In the genomic region with DNA sequence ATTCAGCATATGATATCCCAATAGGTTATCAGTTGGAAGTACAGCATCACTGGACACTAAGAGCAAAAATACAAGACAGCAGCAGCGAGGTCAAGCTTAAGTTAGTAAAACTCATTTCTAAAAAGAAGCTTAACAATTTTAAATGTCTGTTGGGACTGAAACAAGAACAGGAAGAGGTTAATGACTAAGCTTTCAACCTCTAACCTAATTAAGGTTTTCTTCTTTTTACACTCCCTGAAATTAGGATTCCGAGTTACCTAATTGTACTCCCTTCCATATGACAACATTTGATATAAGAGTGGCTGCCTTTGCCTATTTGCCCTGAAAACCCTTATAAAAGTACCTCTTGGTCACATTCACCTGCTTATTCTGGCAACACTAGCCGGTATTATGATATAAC, we compare ENCODE assay signal across 9 cellular contexts. TPM values are rescaled to one million over a fixed set of nuclear protein-coding genes. Genes with fewer than 3 reads are reported as not detected.
DNase-seq lines count a peak whose midpoint lies in the region; ATAC-seq and TF ChIP-seq lines count a peak whose summit lies in the region.
"Had no signal": no experiment of that assay in that cellular context is flagged by ENCODE, and none has a peak within 500 bp of the region (broad histone marks: within the 10 kb centered on the region; RNA-seq: fewer than 3 reads in every experiment).

No MANE protein-coding gene starts in this region.

- no peaks in the 10 kb centered on the region for H3K27me3 Mint-ChIP-seq in activated naive CD4-positive, alpha-beta T cell treated with anti-CD3 and anti-CD28 coated beads, Interleukin-2, amount 10 ng/mL, durations not matched to agents 7 days and 5 days
- no peaks in the 10 kb centered on the region for H3K27me3 Mint-ChIP-seq in stimulated activated naive CD8-positive, alpha-beta T cell treated with anti-CD3 and anti-CD28 coated beads, Interleukin-15, amount 100 ng/mL, for 72 hours

- no peak for ATAC-seq in stimulated activated naive CD8-positive, alpha-beta T cell treated with anti-CD3 and anti-CD28 coated beads, Interleukin-15, amount 100 ng/mL, for 72 hours
- ATAC-seq in HG02870 (IDR thresholded peaks at IDR 0.05; ENCODE audit: unreplicated experiment) (no peak), HG03139 (IDR thresholded peaks at IDR 0.05; ENCODE audit: unreplicated experiment) (no peak)

- peaks cover 69% of the 10 kb centered on the region for H3K4me1 Mint-ChIP-seq in activated naive CD4-positive, alpha-beta T cell treated with anti-CD3 and anti-CD28 coated beads, Interleukin-2, amount 10 ng/mL, durations not matched to agents 7 days and 5 days
- H3K4me1 Mint-ChIP-seq in stimulated activated naive CD8-positive, alpha-beta T cell treated with anti-CD3 and anti-CD28 coated beads, Interleukin-15, amount 100 ng/mL, for 72 hours = peaks cover 70% of the 10 kb centered on the region

- no peak overlapping the region for H3K4me3 Mint-ChIP-seq in activated naive CD4-positive, alpha-beta T cell treated with anti-CD3 and anti-CD28 coated beads, Interleukin-2, amount 10 ng/mL, durations not matched to agents 7 days and 5 days
- peak overlapping the region; percentile 39 to 67 for H3K4me3 Mint-ChIP-seq in stimulated activated naive CD8-positive, alpha-beta T cell treated with anti-CD3 and anti-CD28 coated beads, Interleukin-15, amount 100 ng/mL, for 72 hours

- no peak for TF ChIP-seq CTCF in OCI-LY3 (IDR thresholded peaks at IDR 0.05; ENCODE audit: low read depth, low read length)

- peak overlapping the region; percentile 57 for H3K4me2 ChIP-seq in OCI-LY3 (ENCODE audit: low read length)

- H3K4me3 ChIP-seq in OCI-LY3 (ENCODE audit: low read length) = peak overlapping the region; percentile 17

- CTCF ChIA-PET in activated naive CD4-positive, alpha-beta T cell treated with anti-CD3 and anti-CD28 coated beads, Interleukin-2, amount 10 ng/mL, durations not matched to agents 7 days and 5 days (lab: Charles Lee) = interaction anchor here (0.7 to 1.7 kb wide), 5 partner anchors 10 to 502 kb away, joined by 3 to 6 read pairs (median 3); no protein-coding TSS in a partner anchor

- no peak for DNase-seq in activated naive CD4-positive, alpha-beta T cell treated with anti-CD3 and anti-CD28 coated beads, Interleukin-2, amount 10 ng/mL, durations not matched to agents 7 days and 5 days
- DNase-seq in activated naive CD4-positive, alpha-beta T cell treated with Interleukin-2 at 50 U/mL for 16 hours = no peak
- DNase-seq in dermis blood vessel endothelial cell (peak; percentile 7), NCI-H146 (lab: John Stamatoyannopoulos, UW) (no peak)
- DNase-seq in stimulated activated naive CD8-positive, alpha-beta T cell treated with anti-CD3 and anti-CD28 coated beads, Interleukin-15, amount 100 ng/mL, for 72 hours = no peak
- DNase-seq: small intestine had no signal

- peaks cover 8% of the 10 kb centered on the region for H3K36me3 ChIP-seq in OCI-LY3 (replicated peaks; ENCODE audit: low read depth, low read length)

- H3K27me3 ChIP-seq in OCI-LY3 (ENCODE audit: low read depth, low read length) = no peaks in the 10 kb centered on the region

- no peaks in the 10 kb centered on the region for H3K9me3 ChIP-seq in OCI-LY3 (ENCODE audit: insufficient read depth, low read length)

- H3K27ac ChIP-seq in OCI-LY3 (ENCODE audit: low read length) = no peak overlapping the region

- peaks cover 34% of the 10 kb centered on the region for H3K4me1 ChIP-seq in OCI-LY3 (ENCODE audit: low read length)

- peaks cover 62% of the 10 kb centered on the region for H3K79me2 ChIP-seq in OCI-LY3 (ENCODE audit: low read length)

- no peaks in the 10 kb centered on the region for H3K9me3 Mint-ChIP-seq in activated naive CD4-positive, alpha-beta T cell treated with anti-CD3 and anti-CD28 coated beads, Interleukin-2, amount 10 ng/mL, durations not matched to agents 7 days and 5 days
- H3K9me3 Mint-ChIP-seq in stimulated activated naive CD8-positive, alpha-beta T cell treated with anti-CD3 and anti-CD28 coated beads, Interleukin-15, amount 100 ng/mL, for 72 hours = no peaks in the 10 kb centered on the region

- no peak overlapping the region for H2AFZ ChIP-seq in OCI-LY3 (ENCODE audit: low read depth, low read length)

- H4K20me1 ChIP-seq in OCI-LY3 (ENCODE audit: insufficient read depth, low read length) = peaks cover 54% of the 10 kb centered on the region

- H3K9ac ChIP-seq in OCI-LY3 (ENCODE audit: low read length) = no peak overlapping the region

- peak overlapping the region; percentile 42 for H3K27ac Mint-ChIP-seq in activated naive CD4-positive, alpha-beta T cell treated with anti-CD3 and anti-CD28 coated beads, Interleukin-2, amount 10 ng/mL, durations not matched to agents 7 days and 5 days
- H3K27ac Mint-ChIP-seq in stimulated activated naive CD8-positive, alpha-beta T cell treated with anti-CD3 and anti-CD28 coated beads, Interleukin-15, amount 100 ng/mL, for 72 hours = peak overlapping the region in 1 of 2 donors; percentile 91

- H3K36me3 Mint-ChIP-seq in activated naive CD4-positive, alpha-beta T cell treated with anti-CD3 and anti-CD28 coated beads, Interleukin-2, amount 10 ng/mL, durations not matched to agents 7 days and 5 days = peaks cover 34% of the 10 kb centered on the region

RNA-seq across cellular contexts. Expression of a gene that starts 34.3 kb away (rescaled TPM):
- not detected in 2 replicates for total RNA-seq in dermis blood vessel endothelial cell

RNA-seq across cellular contexts. Expression of a gene that starts 34.5 kb away (rescaled TPM):
- 18.0 and 22.2 TPM in 2 replicates for total RNA-seq in dermis blood vessel endothelial cell
